Comparison of ENCODE assay signal across 19 cellular contexts in the genomic region with DNA sequence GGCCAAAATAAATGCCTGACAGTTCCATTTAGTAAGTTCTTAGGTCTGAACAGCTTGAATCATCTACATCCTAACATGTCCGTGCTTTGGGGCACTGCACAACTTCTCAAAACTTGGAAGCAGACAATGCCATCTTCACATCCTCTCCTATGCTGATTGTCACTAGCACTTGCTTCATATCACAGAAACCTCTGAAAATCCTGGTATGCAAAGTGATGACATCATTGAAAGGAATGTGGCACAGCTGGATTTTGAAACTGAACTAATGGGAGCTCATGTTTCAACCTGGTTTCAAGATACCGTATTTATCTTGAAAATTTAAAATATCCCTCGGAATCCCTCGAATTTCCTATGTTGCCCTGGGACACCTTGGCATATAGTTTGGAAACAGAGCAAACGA.
A peak's percentile ranks its signal among the peaks of the same experiment; 100 is the strongest.
DNase-seq lines count a peak whose midpoint lies in the region; ATAC-seq, FAIRE-seq and TF ChIP-seq lines count a peak whose summit lies in the region.
"Had no signal": no experiment of that assay in that cellular context is flagged by ENCODE, and none has a peak within 500 bp of the region (broad histone marks: within the 10 kb centered on the region; RNA-seq: fewer than 3 reads in every experiment).

No MANE protein-coding gene starts in this region.

- H3K36me3 ChIP-seq in K562 (ENCODE audit: control insufficient read depth, insufficient read depth, low read length) (no peaks in the 10 kb centered on the region), left lung (no peaks in the 10 kb centered on the region), neural progenitor cell (no peaks in the 10 kb centered on the region)
- H3K36me3 ChIP-seq: stomach had no signal

- POLR2A ChIA-PET in K562 (lab: Yijun Ruan, JAX): no interaction called here

- TF ChIP-seq EP300 in K562 (IDR thresholded peaks at IDR 0.05; ENCODE audit: low read length): no peak

- intact Hi-C loops in K562 (cut with micrococcal nuclease): no loop called here
- intact Hi-C loops in left lung (cut with DNase I): no loop called here

- BruUV-seq in K562 (replicated peaks; lab: Mats Ljungman, UMichigan): no TSS peak

- ATAC-seq in K562 (no peak), left lung (peak; percentile 32)
- no peak for ATAC-seq in effector memory CD8-positive, alpha-beta T cell (replicated peaks)
- ATAC-seq: activated CD8-positive, alpha-beta memory T cell treated with anti-CD3 and anti-CD28 coated beads, Interleukin-2, amount 10 ng/mL, durations not matched to agents 7 days and 5 days; sciatic nerve had no signal

- H3K27ac ChIP-seq in K562 (ENCODE audit: extremely low read depth, low read depth, low read length): no peak overlapping the region
- no peak overlapping the region for H3K27ac ChIP-seq in left lung
- no peak overlapping the region for H3K27ac ChIP-seq in neural progenitor cell
- H3K27ac ChIP-seq: stomach, VCaP had no signal

- H3K27me3 ChIP-seq in K562 (ENCODE audit: control insufficient read depth in 2 of 2, insufficient read depth in 2 of 2, low read length in 2 of 2) (no peaks in the 10 kb centered on the region), left lung (no peaks in the 10 kb centered on the region), neural progenitor cell (no peaks in the 10 kb centered on the region)
- H3K27me3 ChIP-seq: stomach had no signal

- H3K36me3 Mint-ChIP-seq in effector memory CD8-positive, alpha-beta T cell (ENCODE audit: insufficient read depth): no peaks in the 10 kb centered on the region
- peaks cover 3% of the 10 kb centered on the region for H3K36me3 Mint-ChIP-seq in neural progenitor cell
- H3K36me3 Mint-ChIP-seq: activated CD8-positive, alpha-beta memory T cell treated with anti-CD3 and anti-CD28 coated beads, Interleukin-2, amount 10 ng/mL, durations not matched to agents 7 days and 5 days; IgD-negative memory B cell had no signal

- WGBS in K562 (ENCODE audit: insufficient coverage, low coverage, missing lambda C conversion rate): under 1% methylated on average over 5 of the region's 5 CpGs

- H3K9ac ChIP-seq in K562 (ENCODE audit: insufficient read depth in 1 of 2, low read depth in 2 of 2, low read length in 2 of 2) (no peak overlapping the region), neural progenitor cell (no peak overlapping the region)
- H3K9ac ChIP-seq: SK-N-SH had no signal

- CTCF ChIA-PET in K562 (lab: Yijun Ruan, JAX; ENCODE audit: low intra/inter-chr PET ratio): no interaction called here

- peaks cover 0 to 2% of the 10 kb centered on the region in 2 donors for H3K9me3 Mint-ChIP-seq in effector memory CD8-positive, alpha-beta T cell
- H3K9me3 Mint-ChIP-seq in neural progenitor cell: no peaks in the 10 kb centered on the region
- H3K9me3 Mint-ChIP-seq: HFFc6, IgD-negative memory B cell had no signal

- H3K4me3 ChIP-seq in K562 (no peak overlapping the region), left lung (no peak overlapping the region), neural progenitor cell (no peak overlapping the region)
- H3K4me3 ChIP-seq: stomach had no signal

- TF ChIP-seq RAD21 in K562 (CRISPR knock-in tag; conservative IDR thresholded peaks at IDR 0.05 in 1 of 2, IDR thresholded peaks at IDR 0.05 in 1 of 2): no peak

- H3K79me2 ChIP-seq in K562 (ENCODE audit: control insufficient read depth, insufficient read depth, low read length) (no peaks in the 10 kb centered on the region), neural progenitor cell (ENCODE audit: low read depth) (no peaks in the 10 kb centered on the region)

- DNase-seq in DMS53 (lab: John Stamatoyannopoulos, UW): peak; percentile 58
- DNase-seq in HuH-7 (ENCODE audit: low spot score): peak; percentile 34
- no peak for DNase-seq in K562 (ENCODE audit: extremely low read depth in 1 of 4, low spot score in 3 of 4)
- DNase-seq in left lung: no peak
- no peak for DNase-seq in effector memory CD8-positive, alpha-beta T cell
- DNase-seq in LoVo (ENCODE audit: low spot score): no peak
- no peak for DNase-seq in mesenteric fat pad (ENCODE audit: low spot score)
- DNase-seq in neural progenitor cell (ENCODE audit: low spot score): no peak
- DNase-seq: activated CD8-positive, alpha-beta memory T cell treated with anti-CD3 and anti-CD28 coated beads, Interleukin-2, amount 10 ng/mL, durations not matched to agents 7 days and 5 days; activated naive CD4-positive, alpha-beta T cell treated with anti-CD3 and anti-CD28 coated beads, Interleukin-2, amount 50 U/mL, for 16 hours; DND-41; HFFc6; NCI-H1694 treated with DMSO at 0.1 percent for 48 hours; SK-N-SH; stomach had no signal

- peaks cover 0 to 3% of the 10 kb centered on the region in 2 donors for H3K4me1 Mint-ChIP-seq in effector memory CD8-positive, alpha-beta T cell (ENCODE audit: low read depth in 2 of 2)
- peaks cover 12% of the 10 kb centered on the region for H3K4me1 Mint-ChIP-seq in neural progenitor cell
- H3K4me1 Mint-ChIP-seq: activated CD8-positive, alpha-beta memory T cell treated with anti-CD3 and anti-CD28 coated beads, Interleukin-2, amount 10 ng/mL, durations not matched to agents 7 days and 5 days; B cell; IgD-negative memory B cell had no signal

- H4K20me1 ChIP-seq in K562 (replicated peaks; ENCODE audit: control insufficient read depth, insufficient read depth, low read length): no peaks in the 10 kb centered on the region
- no peaks in the 10 kb centered on the region for H4K20me1 ChIP-seq in neural progenitor cell (ENCODE audit: low read depth)

- H3F3A ChIP-seq in neural progenitor cell (ENCODE audit: low read depth): no peaks in the 10 kb centered on the region

- FAIRE-seq in K562 (lab: Jason Lieb, UNC): no peak

- H3K4me3 Mint-ChIP-seq in effector memory CD8-positive, alpha-beta T cell: no peak overlapping the region
- no peak overlapping the region for H3K4me3 Mint-ChIP-seq in neural progenitor cell
- H3K4me3 Mint-ChIP-seq: activated CD8-positive, alpha-beta memory T cell treated with anti-CD3 and anti-CD28 coated beads, Interleukin-2, amount 10 ng/mL, durations not matched to agents 7 days and 5 days; B cell; HFFc6; IgD-negative memory B cell had no signal

- no peaks in the 10 kb centered on the region for H3K4me1 ChIP-seq in K562 (replicated peaks in 1 of 2; ENCODE audit: control insufficient read depth in 2 of 2, insufficient read depth in 2 of 2, low read length in 2 of 2)
- no peaks in the 10 kb centered on the region for H3K4me1 ChIP-seq in left lung
- no peaks in the 10 kb centered on the region for H3K4me1 ChIP-seq in neural progenitor cell
- H3K4me1 ChIP-seq: stomach had no signal

- H3K9me1 ChIP-seq in K562 (ENCODE audit: control insufficient read depth, insufficient read depth, low read length): no peaks in the 10 kb centered on the region

- TF ChIP-seq POLR2A in K562 (conservative IDR thresholded peaks at IDR 0.05): no peak

- TF ChIP-seq CTCF in K562 (IDR thresholded peaks at IDR 0.05 in 2 of 3, conservative IDR thresholded peaks at IDR 0.05 in 1 of 3; ENCODE audit: insufficient read depth in 2 of 3, low read depth in 1 of 3, low read length in 3 of 3) (no peak), left lung (IDR thresholded peaks at IDR 0.05) (no peak), neural progenitor cell (IDR thresholded peaks at IDR 0.05) (no peak)

- H3K27me3 Mint-ChIP-seq in effector memory CD8-positive, alpha-beta T cell: no peaks in the 10 kb centered on the region
- H3K27me3 Mint-ChIP-seq in neural progenitor cell (ENCODE audit: insufficient read depth, low read depth): no peaks in the 10 kb centered on the region
- H3K27me3 Mint-ChIP-seq: activated CD8-positive, alpha-beta memory T cell treated with anti-CD3 and anti-CD28 coated beads, Interleukin-2, amount 10 ng/mL, durations not matched to agents 7 days and 5 days; B cell; IgD-negative memory B cell had no signal

- H2AFZ ChIP-seq in K562 (ENCODE audit: low read depth, low read length) (no peak overlapping the region), neural progenitor cell (replicated peaks) (no peak overlapping the region)

- in situ Hi-C loops in K562 (cut with MboI): no loop called here

- no peaks in the 10 kb centered on the region for H3K9me3 ChIP-seq in K562 (replicated peaks; ENCODE audit: control insufficient read depth, insufficient read depth, low read depth, low read length)
- no peaks in the 10 kb centered on the region for H3K9me3 ChIP-seq in left lung
- no peaks in the 10 kb centered on the region for H3K9me3 ChIP-seq in neural progenitor cell (ENCODE audit: low read depth)
- H3K9me3 ChIP-seq: SK-N-SH, stomach had no signal

- H3K4me2 ChIP-seq in K562 (ENCODE audit: insufficient read depth, low read length) (no peak overlapping the region), neural progenitor cell (no peak overlapping the region)
- H3K4me2 ChIP-seq: SK-N-SH had no signal

- H3K27ac Mint-ChIP-seq in effector memory CD8-positive, alpha-beta T cell: no peak overlapping the region
- no peak overlapping the region for H3K27ac Mint-ChIP-seq in neural progenitor cell
- H3K27ac Mint-ChIP-seq: activated CD8-positive, alpha-beta memory T cell treated with anti-CD3 and anti-CD28 coated beads, Interleukin-2, amount 10 ng/mL, durations not matched to agents 7 days and 5 days; B cell; HFFc6; IgD-negative memory B cell had no signal

TF ChIP-seq in K562, 482 proteins besides CTCF, POLR2A, EP300 and RAD21 (continues in another document):
- TF ChIP-seq, protein P1, sequence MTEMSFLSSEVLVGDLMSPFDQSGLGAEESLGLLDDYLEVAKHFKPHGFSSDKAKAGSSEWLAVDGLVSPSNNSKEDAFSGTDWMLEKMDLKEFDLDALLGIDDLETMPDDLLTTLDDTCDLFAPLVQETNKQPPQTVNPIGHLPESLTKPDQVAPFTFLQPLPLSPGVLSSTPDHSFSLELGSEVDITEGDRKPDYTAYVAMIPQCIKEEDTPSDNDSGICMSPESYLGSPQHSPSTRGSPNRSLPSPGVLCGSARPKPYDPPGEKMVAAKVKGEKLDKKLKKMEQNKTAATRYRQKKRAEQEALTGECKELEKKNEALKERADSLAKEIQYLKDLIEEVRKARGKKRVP (CRISPR knock-in tag; IDR thresholded peaks at IDR 0.05): no peak
- TF ChIP-seq KLF1 (tag; IDR thresholded peaks at IDR 0.05): no peak

Comparison
In these comparisons a context has a peak if more than half of its experiments do, and no peak if none do; other contexts are left out.
1. DNase-seq: peak in DMS53 (single experiment) and HuH-7 (single experiment); none in K562 (0 of 4), left lung (0 of 2), effector memory CD8-positive, alpha-beta T cell (0 of 3), LoVo (single experiment), mesenteric fat pad (single experiment) and neural progenitor cell (single experiment).